Comparison of ENCODE assay signal across 12 cellular contexts in genomic region chr2:224412064-224412921, GRCh38. TPM values are rescaled to one million over a fixed set of nuclear protein-coding genes. Genes with fewer than 3 reads are reported as not detected.
A peak's percentile ranks its signal among the peaks of the same experiment; 100 is the strongest.
DNase-seq lines count a peak whose midpoint lies in the region; ATAC-seq lines count a peak whose summit lies in the region.
"Had no signal": no experiment of that assay in that cellular context is flagged by ENCODE, and none has a peak within 500 bp of the region (broad histone marks: within the 10 kb centered on the region; RNA-seq: fewer than 3 reads in every experiment).

No MANE protein-coding gene starts in this region.

- no peaks in the 10 kb centered on the region for H3K79me1 ChIP-seq in mesenchymal stem cell (replicated peaks; ENCODE audit: low read length, poor library complexity, severe bottlenecking)

- H3K14ac ChIP-seq in mesenchymal stem cell (ENCODE audit: low read length in 2 of 2): no peak overlapping the region

- ATAC-seq in Right ventricle myocardium inferior (no peak), HG02840 (IDR thresholded peaks at IDR 0.05; ENCODE audit: low FRiP score, unreplicated experiment) (no peak)
- ATAC-seq: GM12878 had no signal

- no peak overlapping the region for H3K27ac ChIP-seq in ACC112 (ENCODE audit: low read depth, low read length)
- H3K27ac ChIP-seq in mesenchymal stem cell (ENCODE audit: low read length, poor library complexity, severe bottlenecking): no peak overlapping the region

- no peak overlapping the region for H4K8ac ChIP-seq in mesenchymal stem cell (ENCODE audit: low read length)

- 82% methylated on average over 17 of the region's 19 CpGs for WGBS in mesenchymal stem cell

- H3K4me1 ChIP-seq in ACC112 (ENCODE audit: control insufficient read depth, insufficient read depth, low read length, unreplicated experiment) (no peaks in the 10 kb centered on the region), endocrine pancreas (ENCODE audit: control insufficient read depth, insufficient read depth, low read length) (no peaks in the 10 kb centered on the region), mesenchymal stem cell (ENCODE audit: control insufficient read depth, insufficient read depth, low read depth, low read length) (no peaks in the 10 kb centered on the region)

- no peak overlapping the region for H2BK120ac ChIP-seq in mesenchymal stem cell (ENCODE audit: low read depth, low read length)

- H3K9me3 ChIP-seq in endocrine pancreas (ENCODE audit: control insufficient read depth, low read length) (no peaks in the 10 kb centered on the region), mesenchymal stem cell (ENCODE audit: control insufficient read depth, low read length) (no peaks in the 10 kb centered on the region)

- H2AK5ac ChIP-seq in mesenchymal stem cell (ENCODE audit: low read length, severe bottlenecking): no peak overlapping the region

- H3K36me3 ChIP-seq in ACC112 (ENCODE audit: insufficient read depth, low read length) (no peaks in the 10 kb centered on the region), endocrine pancreas (ENCODE audit: control insufficient read depth, insufficient read depth, low read length) (no peaks in the 10 kb centered on the region), mesenchymal stem cell (ENCODE audit: control insufficient read depth in 1 of 2, insufficient read depth in 2 of 2, low read depth in 1 of 2, low read length in 2 of 2) (no peaks in the 10 kb centered on the region)

- no peak overlapping the region for H2BK5ac ChIP-seq in mesenchymal stem cell (ENCODE audit: low read depth, low read length, poor library complexity, severe bottlenecking)

- no peak overlapping the region for H4K91ac ChIP-seq in mesenchymal stem cell (ENCODE audit: low read length)

- no peak overlapping the region for H2BK15ac ChIP-seq in mesenchymal stem cell (ENCODE audit: low read depth, poor library complexity, severe bottlenecking)

- intact Hi-C loops in Right ventricle myocardium inferior (cut with DNase I) (no loop called here), cardiac septum (cut with DNase I) (no loop called here)

- peak; percentile 67 for DNase-seq in NCI-H1105 (lab: John Stamatoyannopoulos, UW)
- DNase-seq in mesenchymal stem cell: peak; percentile 72
- no peak for DNase-seq in Right ventricle myocardium inferior (ENCODE audit: missing footprints)
- no peak for DNase-seq in T-helper 1 cell
- no peak for DNase-seq in cardiac septum (ENCODE audit: low spot score)
- DNase-seq: activated CD4-positive, CD25-positive, alpha-beta regulatory T cell treated with anti-CD3 and anti-CD28 coated beads, Interleukin-2, amount 50 U/mL, for 72 hours; activated naive CD4-positive, alpha-beta T cell treated with anti-CD3 and anti-CD28 coated beads for 36 hours; stimulated activated CD4-positive, alpha-beta T cell treated with anti-CD3 and anti-CD28 coated beads, Interleukin-2, amount 100 ng/mL, for 24 hours had no signal

- no peak overlapping the region for H3K18ac ChIP-seq in mesenchymal stem cell (ENCODE audit: low read depth in 1 of 2, low read length in 2 of 2)

- H3K4me3 ChIP-seq in ACC112 (ENCODE audit: low read depth, low read length) (0 out of 2 replicates have a peak overlapping the region, but pooled peaks have one; percentile 4), endocrine pancreas (ENCODE audit: control insufficient read depth, insufficient read depth, low read length) (peak overlapping the region; percentile 48), mesenchymal stem cell (ENCODE audit: insufficient read depth in 1 of 2, low read depth in 1 of 2, low read length in 2 of 2) (peak overlapping the region in 1 of 2 experiments; percentile 57)
- H3K4me3 ChIP-seq: GM12878 had no signal

- H3K27me3 ChIP-seq in ACC112 (ENCODE audit: insufficient read depth, low read length): no peaks in the 10 kb centered on the region
- no peaks in the 10 kb centered on the region for H3K27me3 ChIP-seq in endocrine pancreas (ENCODE audit: control insufficient read depth, insufficient read depth, low read length)
- H3K27me3 ChIP-seq in mesenchymal stem cell (ENCODE audit: control insufficient read depth in 1 of 2, insufficient read depth in 1 of 2, low read length in 2 of 2): no peaks in the 10 kb centered on the region

- no peak overlapping the region for H3K4ac ChIP-seq in mesenchymal stem cell (ENCODE audit: low read depth in 1 of 2, low read length in 2 of 2)

- H2AFZ ChIP-seq in ACC112 (ENCODE audit: low read length, unreplicated experiment): peak overlapping the region; percentile 34
- H2AFZ ChIP-seq in mesenchymal stem cell (ENCODE audit: low read depth, low read length): no peak overlapping the region

- H3K4me2 ChIP-seq in mesenchymal stem cell (ENCODE audit: low read length, poor library complexity, severe bottlenecking): no peak overlapping the region

- no peak overlapping the region for H3K9ac ChIP-seq in endocrine pancreas (ENCODE audit: control insufficient read depth, insufficient read depth, low read length)
- H3K9ac ChIP-seq in mesenchymal stem cell (ENCODE audit: low read length): peak overlapping the region; percentile 90

- no peaks in the 10 kb centered on the region for H3K79me2 ChIP-seq in ACC112 (ENCODE audit: control insufficient read depth, insufficient read depth, low read length, unreplicated experiment)

- no peak overlapping the region for H2BK12ac ChIP-seq in mesenchymal stem cell (ENCODE audit: low read length in 2 of 2)

- no peak overlapping the region for H3K23ac ChIP-seq in mesenchymal stem cell (ENCODE audit: low read length in 2 of 2)

RNA-seq across cellular contexts. Expression of gene FAM124B, which starts 10.4 kb away (rescaled TPM):
- 0.94 TPM for polyA plus RNA-seq in mesenchymal stem cell (2013, experiment 1 of 2)
- polyA plus RNA-seq in mesenchymal stem cell (2013, experiment 2 of 2): 0.84 TPM
- total RNA-seq in Right ventricle myocardium inferior: 1.9 TPM
- 1.9 TPM for total RNA-seq in cardiac septum
- total RNA-seq: GM12878 had no signal
- polyA plus RNA-seq: GM12878 had no signal

Comparison
In these comparisons a context has a peak if more than half of its experiments do, and no peak if none do; other contexts are left out.
1. DNase-seq: peak in NCI-H1105 (single experiment) and mesenchymal stem cell (single experiment); none in Right ventricle myocardium inferior (single experiment), T-helper 1 cell (0 of 5) and cardiac septum (single experiment).